Comparison of ENCODE assay signal across 1 cellular context in the genomic region with DNA sequence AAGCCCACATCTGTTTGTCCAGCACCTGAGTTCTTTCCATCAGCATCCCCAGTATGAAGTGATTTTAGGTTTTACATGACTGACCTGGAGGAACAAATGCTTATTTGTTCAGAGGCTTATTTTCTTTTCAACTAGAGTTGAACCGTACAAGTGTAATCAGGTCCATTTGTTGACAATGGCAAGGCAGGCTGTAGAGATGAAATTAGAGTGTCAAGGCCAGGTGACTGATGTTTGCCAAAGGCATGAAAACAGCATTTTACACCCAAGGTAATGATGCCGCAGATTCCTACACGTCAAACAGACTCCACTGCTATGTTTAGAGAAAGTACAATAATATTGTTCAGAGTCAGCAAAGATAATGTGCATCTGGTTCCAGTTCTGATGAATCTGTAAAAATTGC.
TF ChIP-seq lines count a peak whose summit lies in the region.

No MANE protein-coding gene starts in this region.

TF ChIP-seq in HepG2, 621 proteins besides CTCF, POLR2A, EP300 and RAD21 (continued from another document and continues in another):
- TF ChIP-seq, protein P1, sequence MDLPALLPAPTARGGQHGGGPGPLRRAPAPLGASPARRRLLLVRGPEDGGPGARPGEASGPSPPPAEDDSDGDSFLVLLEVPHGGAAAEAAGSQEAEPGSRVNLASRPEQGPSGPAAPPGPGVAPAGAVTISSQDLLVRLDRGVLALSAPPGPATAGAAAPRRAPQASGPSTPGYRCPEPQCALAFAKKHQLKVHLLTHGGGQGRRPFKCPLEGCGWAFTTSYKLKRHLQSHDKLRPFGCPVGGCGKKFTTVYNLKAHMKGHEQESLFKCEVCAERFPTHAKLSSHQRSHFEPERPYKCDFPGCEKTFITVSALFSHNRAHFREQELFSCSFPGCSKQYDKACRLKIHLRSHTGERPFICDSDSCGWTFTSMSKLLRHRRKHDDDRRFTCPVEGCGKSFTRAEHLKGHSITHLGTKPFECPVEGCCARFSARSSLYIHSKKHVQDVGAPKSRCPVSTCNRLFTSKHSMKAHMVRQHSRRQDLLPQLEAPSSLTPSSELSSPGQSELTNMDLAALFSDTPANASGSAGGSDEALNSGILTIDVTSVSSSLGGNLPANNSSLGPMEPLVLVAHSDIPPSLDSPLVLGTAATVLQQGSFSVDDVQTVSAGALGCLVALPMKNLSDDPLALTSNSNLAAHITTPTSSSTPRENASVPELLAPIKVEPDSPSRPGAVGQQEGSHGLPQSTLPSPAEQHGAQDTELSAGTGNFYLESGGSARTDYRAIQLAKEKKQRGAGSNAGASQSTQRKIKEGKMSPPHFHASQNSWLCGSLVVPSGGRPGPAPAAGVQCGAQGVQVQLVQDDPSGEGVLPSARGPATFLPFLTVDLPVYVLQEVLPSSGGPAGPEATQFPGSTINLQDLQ (CRISPR knock-in tag; IDR thresholded peaks at IDR 0.05) = no peak
- no peak for TF ChIP-seq CBFB (CRISPR knock-in tag; IDR thresholded peaks at IDR 0.05)
- TF ChIP-seq THAP11 (CRISPR knock-in tag; IDR thresholded peaks at IDR 0.05) = 0 out of 2 replicates have a peak, but pooled peaks have one; percentile 38
- TF ChIP-seq ZNF878 (CRISPR knock-in tag; IDR thresholded peaks at IDR 0.05) = peak; percentile 55; the same call in 1 of the 2 replicates
- no peak for TF ChIP-seq SIX1 (CRISPR knock-in tag; IDR thresholded peaks at IDR 0.05; ENCODE audit: borderline replicate concordance)
- no peak for TF ChIP-seq ZNF605 (CRISPR knock-in tag; IDR thresholded peaks at IDR 0.05)
- peak; percentile 73; the same call in 1 of the 2 replicates for TF ChIP-seq ZNF331 (CRISPR knock-in tag; IDR thresholded peaks at IDR 0.05)
- TF ChIP-seq ZFP37 (CRISPR knock-in tag; IDR thresholded peaks at IDR 0.05; ENCODE audit: borderline replicate concordance) = no peak
- TF ChIP-seq ZNF20 (CRISPR knock-in tag; IDR thresholded peaks at IDR 0.05) = no peak
- no peak for TF ChIP-seq ZSCAN25 (CRISPR knock-in tag; IDR thresholded peaks at IDR 0.05)
- TF ChIP-seq NRL (CRISPR knock-in tag; IDR thresholded peaks at IDR 0.05; ENCODE audit: borderline replicate concordance) = no peak
- TF ChIP-seq ZNF782 (CRISPR knock-in tag; IDR thresholded peaks at IDR 0.05; ENCODE audit: borderline replicate concordance) = no peak
- TF ChIP-seq TEAD2 (CRISPR knock-in tag; IDR thresholded peaks at IDR 0.05) = no peak
- no peak for TF ChIP-seq ZNF564 (CRISPR knock-in tag; IDR thresholded peaks at IDR 0.05)
- TF ChIP-seq, protein P2, sequence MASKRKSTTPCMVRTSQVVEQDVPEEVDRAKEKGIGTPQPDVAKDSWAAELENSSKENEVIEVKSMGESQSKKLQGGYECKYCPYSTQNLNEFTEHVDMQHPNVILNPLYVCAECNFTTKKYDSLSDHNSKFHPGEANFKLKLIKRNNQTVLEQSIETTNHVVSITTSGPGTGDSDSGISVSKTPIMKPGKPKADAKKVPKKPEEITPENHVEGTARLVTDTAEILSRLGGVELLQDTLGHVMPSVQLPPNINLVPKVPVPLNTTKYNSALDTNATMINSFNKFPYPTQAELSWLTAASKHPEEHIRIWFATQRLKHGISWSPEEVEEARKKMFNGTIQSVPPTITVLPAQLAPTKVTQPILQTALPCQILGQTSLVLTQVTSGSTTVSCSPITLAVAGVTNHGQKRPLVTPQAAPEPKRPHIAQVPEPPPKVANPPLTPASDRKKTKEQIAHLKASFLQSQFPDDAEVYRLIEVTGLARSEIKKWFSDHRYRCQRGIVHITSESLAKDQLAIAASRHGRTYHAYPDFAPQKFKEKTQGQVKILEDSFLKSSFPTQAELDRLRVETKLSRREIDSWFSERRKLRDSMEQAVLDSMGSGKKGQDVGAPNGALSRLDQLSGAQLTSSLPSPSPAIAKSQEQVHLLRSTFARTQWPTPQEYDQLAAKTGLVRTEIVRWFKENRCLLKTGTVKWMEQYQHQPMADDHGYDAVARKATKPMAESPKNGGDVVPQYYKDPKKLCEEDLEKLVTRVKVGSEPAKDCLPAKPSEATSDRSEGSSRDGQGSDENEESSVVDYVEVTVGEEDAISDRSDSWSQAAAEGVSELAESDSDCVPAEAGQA (IDR thresholded peaks at IDR 0.05; ENCODE audit: low read depth) = no peak
- TF ChIP-seq, protein P2 (CRISPR knock-in tag; IDR thresholded peaks at IDR 0.05; ENCODE audit: borderline replicate concordance) = no peak
- TF ChIP-seq HOXA5 (CRISPR knock-in tag; IDR thresholded peaks at IDR 0.05) = no peak
- peak; percentile 82 for TF ChIP-seq HDAC1 (CRISPR knock-in tag; IDR thresholded peaks at IDR 0.05)
- no peak for TF ChIP-seq BORCS8-MEF2B (CRISPR knock-in tag; IDR thresholded peaks at IDR 0.05)
- no peak for TF ChIP-seq KLF9 (CRISPR knock-in tag; IDR thresholded peaks at IDR 0.05; ENCODE audit: low read depth)
- no peak for TF ChIP-seq TCF7L2 (IDR thresholded peaks at IDR 0.05; ENCODE audit: low read depth, low read length)
- TF ChIP-seq SOX5 (CRISPR knock-in tag; IDR thresholded peaks at IDR 0.05; ENCODE audit: borderline replicate concordance) = peak; percentile 94
- TF ChIP-seq ZNF17 (CRISPR knock-in tag; IDR thresholded peaks at IDR 0.05) = no peak
- no peak for TF ChIP-seq ZNF136 (CRISPR knock-in tag; IDR thresholded peaks at IDR 0.05; ENCODE audit: low read depth)
- TF ChIP-seq EHMT2 (IDR thresholded peaks at IDR 0.05; ENCODE audit: borderline replicate concordance, low read depth, low read length) = no peak
- TF ChIP-seq ZNF550 (CRISPR knock-in tag; IDR thresholded peaks at IDR 0.05; ENCODE audit: borderline replicate concordance) = no peak
- no peak for TF ChIP-seq NCOA1 (CRISPR knock-in tag; IDR thresholded peaks at IDR 0.05)
- no peak for TF ChIP-seq ZNF773 (CRISPR knock-in tag; IDR thresholded peaks at IDR 0.05; ENCODE audit: borderline replicate concordance)
- TF ChIP-seq, protein P3, sequence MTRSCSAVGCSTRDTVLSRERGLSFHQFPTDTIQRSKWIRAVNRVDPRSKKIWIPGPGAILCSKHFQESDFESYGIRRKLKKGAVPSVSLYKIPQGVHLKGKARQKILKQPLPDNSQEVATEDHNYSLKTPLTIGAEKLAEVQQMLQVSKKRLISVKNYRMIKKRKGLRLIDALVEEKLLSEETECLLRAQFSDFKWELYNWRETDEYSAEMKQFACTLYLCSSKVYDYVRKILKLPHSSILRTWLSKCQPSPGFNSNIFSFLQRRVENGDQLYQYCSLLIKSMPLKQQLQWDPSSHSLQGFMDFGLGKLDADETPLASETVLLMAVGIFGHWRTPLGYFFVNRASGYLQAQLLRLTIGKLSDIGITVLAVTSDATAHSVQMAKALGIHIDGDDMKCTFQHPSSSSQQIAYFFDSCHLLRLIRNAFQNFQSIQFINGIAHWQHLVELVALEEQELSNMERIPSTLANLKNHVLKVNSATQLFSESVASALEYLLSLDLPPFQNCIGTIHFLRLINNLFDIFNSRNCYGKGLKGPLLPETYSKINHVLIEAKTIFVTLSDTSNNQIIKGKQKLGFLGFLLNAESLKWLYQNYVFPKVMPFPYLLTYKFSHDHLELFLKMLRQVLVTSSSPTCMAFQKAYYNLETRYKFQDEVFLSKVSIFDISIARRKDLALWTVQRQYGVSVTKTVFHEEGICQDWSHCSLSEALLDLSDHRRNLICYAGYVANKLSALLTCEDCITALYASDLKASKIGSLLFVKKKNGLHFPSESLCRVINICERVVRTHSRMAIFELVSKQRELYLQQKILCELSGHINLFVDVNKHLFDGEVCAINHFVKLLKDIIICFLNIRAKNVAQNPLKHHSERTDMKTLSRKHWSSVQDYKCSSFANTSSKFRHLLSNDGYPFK (CRISPR knock-in tag; IDR thresholded peaks at IDR 0.05; ENCODE audit: borderline replicate concordance) = no peak
- TF ChIP-seq ZNF337 (CRISPR knock-in tag; IDR thresholded peaks at IDR 0.05; ENCODE audit: borderline replicate concordance, low read depth) = no peak
- TF ChIP-seq, protein P4, sequence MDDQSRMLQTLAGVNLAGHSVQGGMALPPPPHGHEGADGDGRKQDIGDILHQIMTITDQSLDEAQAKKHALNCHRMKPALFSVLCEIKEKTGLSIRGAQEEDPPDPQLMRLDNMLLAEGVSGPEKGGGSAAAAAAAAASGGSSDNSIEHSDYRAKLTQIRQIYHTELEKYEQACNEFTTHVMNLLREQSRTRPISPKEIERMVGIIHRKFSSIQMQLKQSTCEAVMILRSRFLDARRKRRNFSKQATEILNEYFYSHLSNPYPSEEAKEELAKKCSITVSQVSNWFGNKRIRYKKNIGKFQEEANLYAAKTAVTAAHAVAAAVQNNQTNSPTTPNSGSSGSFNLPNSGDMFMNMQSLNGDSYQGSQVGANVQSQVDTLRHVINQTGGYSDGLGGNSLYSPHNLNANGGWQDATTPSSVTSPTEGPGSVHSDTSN (CRISPR knock-in tag; IDR thresholded peaks at IDR 0.05; ENCODE audit: borderline replicate concordance) = no peak
- TF ChIP-seq, protein P5, sequence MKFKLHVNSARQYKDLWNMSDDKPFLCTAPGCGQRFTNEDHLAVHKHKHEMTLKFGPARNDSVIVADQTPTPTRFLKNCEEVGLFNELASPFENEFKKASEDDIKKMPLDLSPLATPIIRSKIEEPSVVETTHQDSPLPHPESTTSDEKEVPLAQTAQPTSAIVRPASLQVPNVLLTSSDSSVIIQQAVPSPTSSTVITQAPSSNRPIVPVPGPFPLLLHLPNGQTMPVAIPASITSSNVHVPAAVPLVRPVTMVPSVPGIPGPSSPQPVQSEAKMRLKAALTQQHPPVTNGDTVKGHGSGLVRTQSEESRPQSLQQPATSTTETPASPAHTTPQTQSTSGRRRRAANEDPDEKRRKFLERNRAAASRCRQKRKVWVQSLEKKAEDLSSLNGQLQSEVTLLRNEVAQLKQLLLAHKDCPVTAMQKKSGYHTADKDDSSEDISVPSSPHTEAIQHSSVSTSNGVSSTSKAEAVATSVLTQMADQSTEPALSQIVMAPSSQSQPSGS (CRISPR knock-in tag; IDR thresholded peaks at IDR 0.05) = peak; percentile 22; the same call in 1 of the 2 replicates
- TF ChIP-seq, protein P6, sequence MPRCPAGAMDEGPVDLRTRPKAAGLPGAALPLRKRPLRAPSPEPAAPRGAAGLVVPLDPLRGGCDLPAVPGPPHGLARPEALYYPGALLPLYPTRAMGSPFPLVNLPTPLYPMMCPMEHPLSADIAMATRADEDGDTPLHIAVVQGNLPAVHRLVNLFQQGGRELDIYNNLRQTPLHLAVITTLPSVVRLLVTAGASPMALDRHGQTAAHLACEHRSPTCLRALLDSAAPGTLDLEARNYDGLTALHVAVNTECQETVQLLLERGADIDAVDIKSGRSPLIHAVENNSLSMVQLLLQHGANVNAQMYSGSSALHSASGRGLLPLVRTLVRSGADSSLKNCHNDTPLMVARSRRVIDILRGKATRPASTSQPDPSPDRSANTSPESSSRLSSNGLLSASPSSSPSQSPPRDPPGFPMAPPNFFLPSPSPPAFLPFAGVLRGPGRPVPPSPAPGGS (CRISPR knock-in tag; IDR thresholded peaks at IDR 0.05) = no peak
- no peak for TF ChIP-seq ZNF839 (CRISPR knock-in tag; IDR thresholded peaks at IDR 0.05; ENCODE audit: borderline replicate concordance)
- no peak for TF ChIP-seq TRIM24 (CRISPR knock-in tag; IDR thresholded peaks at IDR 0.05)
- no peak for TF ChIP-seq ZNF546 (CRISPR knock-in tag; conservative IDR thresholded peaks at IDR 0.05)
- TF ChIP-seq SP1 (IDR thresholded peaks at IDR 0.05) = no peak
- TF ChIP-seq SP1 (CRISPR knock-in tag; IDR thresholded peaks at IDR 0.05) = no peak
- TF ChIP-seq, protein P7, sequence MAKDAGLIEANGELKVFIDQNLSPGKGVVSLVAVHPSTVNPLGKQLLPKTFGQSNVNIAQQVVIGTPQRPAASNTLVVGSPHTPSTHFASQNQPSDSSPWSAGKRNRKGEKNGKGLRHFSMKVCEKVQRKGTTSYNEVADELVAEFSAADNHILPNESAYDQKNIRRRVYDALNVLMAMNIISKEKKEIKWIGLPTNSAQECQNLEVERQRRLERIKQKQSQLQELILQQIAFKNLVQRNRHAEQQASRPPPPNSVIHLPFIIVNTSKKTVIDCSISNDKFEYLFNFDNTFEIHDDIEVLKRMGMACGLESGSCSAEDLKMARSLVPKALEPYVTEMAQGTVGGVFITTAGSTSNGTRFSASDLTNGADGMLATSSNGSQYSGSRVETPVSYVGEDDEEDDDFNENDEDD (CRISPR knock-in tag; IDR thresholded peaks at IDR 0.05; ENCODE audit: borderline replicate concordance) = no peak
- no peak for TF ChIP-seq ZNF891 (CRISPR knock-in tag; IDR thresholded peaks at IDR 0.05)
- TF ChIP-seq, protein P8, sequence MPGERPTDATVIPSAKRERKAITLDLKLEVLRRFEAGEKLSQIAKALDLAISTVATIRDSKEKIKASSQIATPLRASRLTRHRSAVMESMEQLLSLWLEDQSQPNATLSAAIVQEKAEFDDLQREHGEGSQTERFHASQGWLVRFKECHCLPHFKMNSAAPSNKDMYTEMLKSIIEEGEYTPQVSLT (CRISPR knock-in tag; IDR thresholded peaks at IDR 0.05; ENCODE audit: borderline replicate concordance, low read depth) = no peak
- TF ChIP-seq, protein P9, sequence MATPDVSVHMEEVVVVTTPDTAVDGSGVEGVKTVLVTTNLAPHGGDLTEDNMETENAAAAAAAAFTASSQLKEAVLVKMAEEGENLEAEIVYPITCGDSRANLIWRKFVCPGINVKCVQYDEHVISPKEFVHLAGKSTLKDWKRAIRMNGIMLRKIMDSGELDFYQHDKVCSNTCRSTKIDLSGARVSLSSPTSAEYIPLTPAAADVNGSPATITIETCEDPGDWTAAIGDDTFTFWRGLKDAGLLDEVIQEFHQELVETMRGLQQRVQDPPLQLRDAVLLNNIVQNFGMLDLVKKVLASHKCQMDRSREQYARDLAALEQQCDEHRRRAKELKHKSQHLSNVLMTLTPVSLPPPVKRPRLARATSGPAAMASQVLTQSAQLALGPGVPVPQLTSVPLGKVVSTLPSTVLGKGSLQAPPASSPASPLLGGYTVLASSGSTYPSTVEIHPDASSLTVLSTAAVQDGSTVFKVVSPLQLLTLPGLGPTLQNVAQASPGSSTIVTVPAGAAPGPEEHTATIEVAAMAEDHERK (CRISPR knock-in tag; IDR thresholded peaks at IDR 0.05; ENCODE audit: low read depth) = no peak
- no peak for TF ChIP-seq ZNF224 (CRISPR knock-in tag; IDR thresholded peaks at IDR 0.05)
- peak; percentile 93 for TF ChIP-seq RXRB (CRISPR knock-in tag; IDR thresholded peaks at IDR 0.05; ENCODE audit: borderline replicate concordance)
- TF ChIP-seq SRSF1 (optimal IDR thresholded peaks at IDR 0.05; ENCODE audit: low read depth, low read length) = no peak
- TF ChIP-seq SSRP1 (CRISPR knock-in tag; IDR thresholded peaks at IDR 0.05) = no peak
